21 cellular contexts compared by ENCODE assay signal in the genomic region with DNA sequence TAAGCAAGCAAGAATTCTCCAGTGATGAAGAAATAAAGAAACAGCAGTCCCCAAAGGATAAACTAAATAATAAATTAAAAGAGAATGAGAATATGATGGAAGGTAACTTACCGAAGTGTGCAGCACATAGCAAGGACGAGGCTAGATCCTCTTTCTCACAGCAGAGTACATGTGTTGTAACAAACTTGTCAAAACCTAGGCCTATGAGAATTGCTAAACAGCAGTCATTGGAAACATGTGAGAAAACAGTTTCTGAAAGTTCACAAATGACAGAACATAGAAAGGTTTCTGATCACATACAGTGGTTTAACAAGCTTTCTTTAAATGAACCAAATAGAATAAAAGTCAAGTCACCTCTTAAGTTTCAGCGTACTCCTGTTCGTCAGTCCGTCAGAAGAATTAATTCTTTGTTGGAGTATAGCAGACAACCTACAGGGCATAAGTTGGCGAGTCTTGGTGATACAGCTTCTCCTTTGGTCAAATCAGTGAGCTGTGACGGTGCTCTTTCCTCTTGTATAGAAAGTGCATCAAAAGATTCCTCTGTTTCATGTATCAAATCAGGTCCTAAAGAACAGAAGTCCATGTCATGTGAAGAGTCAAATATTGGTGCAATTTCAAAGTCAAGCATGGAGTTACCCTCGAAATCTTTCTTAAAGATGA. TPM values are rescaled to one million over a fixed set of nuclear protein-coding genes. Genes with fewer than 3 reads are reported as not detected.
DNase-seq lines count a peak whose midpoint lies in the region; ATAC-seq, FAIRE-seq and TF ChIP-seq lines count a peak whose summit lies in the region.
"Had no signal": no experiment of that assay in that cellular context is flagged by ENCODE, and none has a peak within 500 bp of the region (broad histone marks: within the 10 kb centered on the region; RNA-seq: fewer than 3 reads in every experiment).

No MANE protein-coding gene starts in this region.

- H3K27ac Mint-ChIP-seq in endothelial cell (ENCODE audit: unreplicated experiment) = no peak overlapping the region
- H3K27ac Mint-ChIP-seq: T-helper 1 cell treated with Interleukin-12 subunit alpha and Interleukin-12 subunit beta and Interleukin-4 antibody, amounts not matched to agents 30 μg/mL and 1 μg/mL, for 36 hours had no signal

- peak; percentile 70 for FAIRE-seq in A549 (lab: Jason Lieb, UNC)
- FAIRE-seq: colon, urothelium cell line had no signal

- CTCF ChIA-PET in A549 (lab: Yijun Ruan, JAX) = interaction anchor here (1.2 to 1.4 kb wide), 3 partner anchors 12 to 208 kb away, joined by 3 to 4 read pairs (median 3); no protein-coding TSS in a partner anchor

- H4K20me1 ChIP-seq in OCI-LY1 (ENCODE audit: insufficient read depth, low read length) = no peaks in the 10 kb centered on the region

- H3K36me3 ChIP-seq in OCI-LY1 (ENCODE audit: insufficient read depth, low read length) = peaks cover 89% of the 10 kb centered on the region

- no peaks in the 10 kb centered on the region for H3K4me1 ChIP-seq in A549
- peaks cover 23% of the 10 kb centered on the region for H3K4me1 ChIP-seq in OCI-LY1 (ENCODE audit: insufficient read depth, low read length, severe bottlenecking)
- H3K4me1 ChIP-seq: body of pancreas, SJCRH30 had no signal

- no peak overlapping the region for H3K4me3 Mint-ChIP-seq in endothelial cell (ENCODE audit: unreplicated experiment)
- H3K4me3 Mint-ChIP-seq: T-helper 1 cell treated with Interleukin-12 subunit alpha and Interleukin-12 subunit beta and Interleukin-4 antibody, amounts not matched to agents 30 μg/mL and 1 μg/mL, for 36 hours had no signal

- H3K9me3 ChIP-seq in A549 (no peaks in the 10 kb centered on the region), OCI-LY1 (ENCODE audit: low read length) (no peaks in the 10 kb centered on the region)
- H3K9me3 ChIP-seq: body of pancreas, SJCRH30 had no signal

- 94% methylated on average over 8 of the region's 8 CpGs for WGBS in A549 (ENCODE audit: missing lambda C conversion rate)

- POLR2A ChIA-PET in A549 (lab: Yijun Ruan, JAX) = no interaction called here

- H2AFZ ChIP-seq in OCI-LY1 (ENCODE audit: low read length) = no peak overlapping the region
- H2AFZ ChIP-seq: PC-9 had no signal

- H3K4me3 ChIP-seq in A549 (no peak overlapping the region), OCI-LY1 (ENCODE audit: low read depth, low read length, poor library complexity, severe bottlenecking) (no peak overlapping the region)
- H3K4me3 ChIP-seq: body of pancreas, PC-9, SJCRH30 had no signal

- H3K4me2 ChIP-seq in A549 (no peak overlapping the region), OCI-LY1 (ENCODE audit: low read length) (no peak overlapping the region)
- H3K4me2 ChIP-seq: PC-9 had no signal

- no peaks in the 10 kb centered on the region for H3K9me2 ChIP-seq in OCI-LY1 (ENCODE audit: low read depth, low read length)

- H3K27me3 ChIP-seq in OCI-LY1 (ENCODE audit: insufficient read depth, low read length) = no peaks in the 10 kb centered on the region
- H3K27me3 ChIP-seq: body of pancreas, SJCRH30 had no signal

- TF ChIP-seq CTCF in A549 (IDR thresholded peaks at IDR 0.05) = no peak
- TF ChIP-seq CTCF in OCI-LY1 (IDR thresholded peaks at IDR 0.05; ENCODE audit: low read length) = no peak
- no peak for TF ChIP-seq CTCF in endothelial cell (IDR thresholded peaks at IDR 0.05; ENCODE audit: unreplicated experiment)

- H3K9ac ChIP-seq in OCI-LY1 (ENCODE audit: low read length) = no peak overlapping the region

- no peak for TF ChIP-seq POLR2A in A549 (IDR thresholded peaks at IDR 0.05; ENCODE audit: low read length)

- ATAC-seq in A549 = no peak
- ATAC-seq in GM18502 (IDR thresholded peaks at IDR 0.05; ENCODE audit: poor library complexity, unreplicated experiment) = peak; percentile 57
- ATAC-seq in GM21786 (IDR thresholded peaks at IDR 0.05; ENCODE audit: unreplicated experiment) = peak; percentile 51
- no peak for ATAC-seq in GM21367 (IDR thresholded peaks at IDR 0.05; ENCODE audit: unreplicated experiment)
- ATAC-seq in GM21576 (IDR thresholded peaks at IDR 0.05; ENCODE audit: unreplicated experiment) = no peak
- ATAC-seq: body of pancreas, sciatic nerve had no signal

- DNase-seq in A549 (ENCODE audit: low read depth in 1 of 2, low spot score in 1 of 2) (no peak), endothelial cell (ENCODE audit: low spot score) (no peak), NCI-H82 (lab: John Stamatoyannopoulos, UW) (no peak)
- DNase-seq: activated CD8-positive, alpha-beta memory T cell treated with anti-CD3 and anti-CD28 coated beads, Interleukin-2, amount 50 U/mL, for 4 hours; body of pancreas; DMS 273 treated with DMSO at 0.1 percent for 48 hours; midbrain; NCI-H146; NCI-H774; PC-9; SJCRH30 had no signal

- peaks cover 7% of the 10 kb centered on the region for H3K4me1 Mint-ChIP-seq in endothelial cell (ENCODE audit: unreplicated experiment)

- no peaks in the 10 kb centered on the region for H3F3A ChIP-seq in OCI-LY1 (ENCODE audit: insufficient read depth, low read length)

- TF ChIP-seq EP300 in A549 (IDR thresholded peaks at IDR 0.05) = no peak

- peaks cover 2% of the 10 kb centered on the region for H3K27me3 Mint-ChIP-seq in endothelial cell (ENCODE audit: unreplicated experiment)

- no peaks in the 10 kb centered on the region; the same call in 1 of the 2 replicates for H3K79me2 ChIP-seq in OCI-LY1 (ENCODE audit: insufficient read depth, low read length)

- peaks cover 7% of the 10 kb centered on the region for H3K36me3 Mint-ChIP-seq in endothelial cell (ENCODE audit: low read depth, unreplicated experiment)

- H3K9me3 Mint-ChIP-seq in endothelial cell (ENCODE audit: unreplicated experiment) = no peaks in the 10 kb centered on the region
- H3K9me3 Mint-ChIP-seq: T-helper 1 cell treated with Interleukin-12 subunit alpha and Interleukin-12 subunit beta and Interleukin-4 antibody, amounts not matched to agents 30 μg/mL and 1 μg/mL, for 36 hours had no signal

- H3K27ac ChIP-seq in A549 = no peak overlapping the region
- H3K27ac ChIP-seq in OCI-LY1 (ENCODE audit: low read depth, low read length, poor library complexity, severe bottlenecking) = peak overlapping the region; percentile 20
- H3K27ac ChIP-seq: body of pancreas, C4-2B, PC-9, SJCRH30 had no signal

- TF ChIP-seq RAD21 in A549 (conservative IDR thresholded peaks at IDR 0.05 in 1 of 2, IDR thresholded peaks at IDR 0.05 in 1 of 2) = no peak

TF ChIP-seq in A549, 52 proteins besides CTCF, POLR2A, EP300 and RAD21 (continues in another document):
- TF ChIP-seq KDM5A (IDR thresholded peaks at IDR 0.05) = no peak
- TF ChIP-seq, protein P1, sequence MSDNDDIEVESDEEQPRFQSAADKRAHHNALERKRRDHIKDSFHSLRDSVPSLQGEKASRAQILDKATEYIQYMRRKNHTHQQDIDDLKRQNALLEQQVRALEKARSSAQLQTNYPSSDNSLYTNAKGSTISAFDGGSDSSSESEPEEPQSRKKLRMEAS (IDR thresholded peaks at IDR 0.05) = no peak
- no peak for TF ChIP-seq HOXB5 (CRISPR knock-in tag; IDR thresholded peaks at IDR 0.05)
- TF ChIP-seq CBX8 (IDR thresholded peaks at IDR 0.05) = no peak
- no peak for TF ChIP-seq PHF8 (IDR thresholded peaks at IDR 0.05; ENCODE audit: borderline replicate concordance, low read depth)
- no peak for TF ChIP-seq FOXS1 (CRISPR knock-in tag; IDR thresholded peaks at IDR 0.05)
- TF ChIP-seq, protein P2, sequence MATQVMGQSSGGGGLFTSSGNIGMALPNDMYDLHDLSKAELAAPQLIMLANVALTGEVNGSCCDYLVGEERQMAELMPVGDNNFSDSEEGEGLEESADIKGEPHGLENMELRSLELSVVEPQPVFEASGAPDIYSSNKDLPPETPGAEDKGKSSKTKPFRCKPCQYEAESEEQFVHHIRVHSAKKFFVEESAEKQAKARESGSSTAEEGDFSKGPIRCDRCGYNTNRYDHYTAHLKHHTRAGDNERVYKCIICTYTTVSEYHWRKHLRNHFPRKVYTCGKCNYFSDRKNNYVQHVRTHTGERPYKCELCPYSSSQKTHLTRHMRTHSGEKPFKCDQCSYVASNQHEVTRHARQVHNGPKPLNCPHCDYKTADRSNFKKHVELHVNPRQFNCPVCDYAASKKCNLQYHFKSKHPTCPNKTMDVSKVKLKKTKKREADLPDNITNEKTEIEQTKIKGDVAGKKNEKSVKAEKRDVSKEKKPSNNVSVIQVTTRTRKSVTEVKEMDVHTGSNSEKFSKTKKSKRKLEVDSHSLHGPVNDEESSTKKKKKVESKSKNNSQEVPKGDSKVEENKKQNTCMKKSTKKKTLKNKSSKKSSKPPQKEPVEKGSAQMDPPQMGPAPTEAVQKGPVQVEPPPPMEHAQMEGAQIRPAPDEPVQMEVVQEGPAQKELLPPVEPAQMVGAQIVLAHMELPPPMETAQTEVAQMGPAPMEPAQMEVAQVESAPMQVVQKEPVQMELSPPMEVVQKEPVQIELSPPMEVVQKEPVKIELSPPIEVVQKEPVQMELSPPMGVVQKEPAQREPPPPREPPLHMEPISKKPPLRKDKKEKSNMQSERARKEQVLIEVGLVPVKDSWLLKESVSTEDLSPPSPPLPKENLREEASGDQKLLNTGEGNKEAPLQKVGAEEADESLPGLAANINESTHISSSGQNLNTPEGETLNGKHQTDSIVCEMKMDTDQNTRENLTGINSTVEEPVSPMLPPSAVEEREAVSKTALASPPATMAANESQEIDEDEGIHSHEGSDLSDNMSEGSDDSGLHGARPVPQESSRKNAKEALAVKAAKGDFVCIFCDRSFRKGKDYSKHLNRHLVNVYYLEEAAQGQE (IDR thresholded peaks at IDR 0.05) = no peak

RNA-seq across cellular contexts. Expression of a gene that starts 4.5 kb away (rescaled TPM):
- polyA plus RNA-seq in A549 (2011; rRNA removed) (9.4 and 10.5 TPM in 2 replicates), A549 (2017; fragmentation: RNase III; extraction: RNeasy Plus Mini Kit Qiagen cat#74134 plus additional on column Dnase treatment) (0.72 to 1.7 TPM (median 1.4 TPM) in 3 replicates)
- polyA plus RNA-seq in A549 (2012; cell fraction: cytosol; rRNA removed) = 0.60 and 0.67 TPM in 2 replicates
- 0.31 and 0.64 TPM in 2 replicates for polyA plus RNA-seq in A549 (2012; cell fraction: nucleus; rRNA removed)
- polyA minus RNA-seq in A549 (2011; rRNA and poly(A)+ RNA removed) = 2.6 and 6.0 TPM in 2 replicates
- 15.6 TPM for total RNA-seq in endothelial cell (ENCODE audit: unreplicated experiment)

RNA-seq across cellular contexts. Expression of a gene that starts 21.7 kb away (rescaled TPM):
- polyA plus RNA-seq in A549 (2011; rRNA removed) (39.3 and 41.4 TPM in 2 replicates), A549 (2017; fragmentation: RNase III; extraction: RNeasy Plus Mini Kit Qiagen cat#74134 plus additional on column Dnase treatment) (90.9 to 121 TPM (median 121 TPM) in 3 replicates)
- polyA plus RNA-seq in A549 (2012; cell fraction: cytosol; rRNA removed) = 14.2 and 14.5 TPM in 2 replicates
- 7.4 and 13.7 TPM in 2 replicates for polyA plus RNA-seq in A549 (2012; cell fraction: nucleus; rRNA removed)
- 9.8 and 10.6 TPM in 2 replicates for polyA minus RNA-seq in A549 (2011; rRNA and poly(A)+ RNA removed)
- total RNA-seq in endothelial cell (ENCODE audit: unreplicated experiment) = 19.7 TPM

RNA-seq across cellular contexts. Expression of a gene that starts 43.8 kb away (rescaled TPM):
- polyA plus RNA-seq in A549 (2011; rRNA removed) (3.1 and 3.3 TPM in 2 replicates), A549 (2017; fragmentation: RNase III; extraction: RNeasy Plus Mini Kit Qiagen cat#74134 plus additional on column Dnase treatment) (3.0 to 3.9 TPM (median 3.0 TPM) in 3 replicates)
- polyA plus RNA-seq in A549 (2012; cell fraction: cytosol; rRNA removed) = 0.26 and 1.3 TPM in 2 replicates
- polyA plus RNA-seq in A549 (2012; cell fraction: nucleus; rRNA removed) = 1.6 and 2.1 TPM in 2 replicates
- 1.9 and 2.9 TPM in 2 replicates for polyA minus RNA-seq in A549 (2011; rRNA and poly(A)+ RNA removed)
- total RNA-seq in endothelial cell (ENCODE audit: unreplicated experiment) = 2.3 TPM

Comparison
In these comparisons a context has a peak if more than half of its experiments do, and no peak if none do; other contexts are left out.
1. ATAC-seq: peak in GM18502 (single experiment) and GM21786 (single experiment); none in A549 (0 of 2), GM21367 (single experiment) and GM21576 (single experiment).